In the genomic region with DNA sequence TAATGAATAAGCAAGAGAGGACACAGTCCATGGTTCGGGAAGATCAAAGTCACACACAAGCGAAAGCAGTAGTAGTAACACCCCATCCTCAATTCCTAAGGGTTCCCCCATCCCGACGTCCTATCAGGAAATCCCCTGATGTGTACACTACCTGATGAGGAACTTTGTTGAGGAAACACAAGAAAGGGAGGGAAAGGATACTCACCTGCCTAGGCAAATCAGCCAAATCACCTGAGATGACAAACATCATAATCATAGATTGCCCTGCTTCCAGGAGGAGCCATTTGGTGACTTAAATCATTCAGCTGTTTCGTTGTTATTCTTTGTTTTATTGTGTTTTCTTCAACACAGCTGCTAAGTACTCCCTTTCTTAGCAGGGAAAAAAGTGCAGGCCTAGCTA, we compare ENCODE assay signal across 25 cellular contexts.
"Had no signal": no experiment of that assay in that cellular context is flagged by ENCODE, and none has a peak within 500 bp of the region (broad histone marks: within the 10 kb centered on the region; RNA-seq: fewer than 3 reads in every experiment).

No MANE protein-coding gene starts in this region.

- H3K27ac Mint-ChIP-seq: activated naive CD8-positive, alpha-beta T cell; activated T-cell treated with anti-CD3 and anti-CD28 coated beads, Interleukin-2, amount 50 U/mL, for 72 hours; brain; natural killer cell; T-helper 2 cell treated with Interferon-gamma antibody and Interleukin-4, amounts not matched to agents 5 μg/mL and 100 μg/mL, for 36 hours had no signal

- H3K4me3 Mint-ChIP-seq: activated naive CD8-positive, alpha-beta T cell; activated T-cell treated with anti-CD3 and anti-CD28 coated beads, Interleukin-2, amount 50 U/mL, for 72 hours; brain; natural killer cell; T-helper 2 cell treated with Interferon-gamma antibody and Interleukin-4, amounts not matched to agents 5 μg/mL and 100 μg/mL, for 36 hours had no signal

- H3K36me3 Mint-ChIP-seq: brain, natural killer cell had no signal

- H3K27me3 Mint-ChIP-seq: activated naive CD8-positive, alpha-beta T cell; brain had no signal

- H3K9me3 Mint-ChIP-seq: activated T-cell treated with anti-CD3 and anti-CD28 coated beads, Interleukin-2, amount 50 U/mL, for 72 hours; brain; T-helper 2 cell treated with Interferon-gamma antibody and Interleukin-4, amounts not matched to agents 5 μg/mL and 100 μg/mL, for 36 hours had no signal

- H3K4me1 Mint-ChIP-seq: brain, natural killer cell had no signal

- DNase-seq: activated CD4-positive, alpha-beta T cell treated with anti-CD3 and anti-CD28 coated beads for 4 hours; activated CD4-positive, alpha-beta T cell treated with anti-CD3 and anti-CD28 coated beads, Interleukin-2, amount 50 U/mL, for 4 hours; activated naive CD4-positive, alpha-beta T cell treated with Interleukin-2 at 50 U/mL for 16 hours; activated T-cell treated with anti-CD3 and anti-CD28 coated beads for 4 hours; activated T-cell treated with anti-CD3 and anti-CD28 coated beads, Interleukin-2, amount 50 U/mL, for 72 hours; cerebellar nuclear complex; dorsolateral prefrontal cortex; effector memory CD4-positive, alpha-beta T cell; glutamatergic neuron; left cardiac atrium; natural killer cell; posterior cingulate gyrus; right cardiac atrium; stimulated activated CD4-positive, alpha-beta T cell treated with anti-CD3 and anti-CD28 coated beads, Interleukin-4, amount 100 ng/mL, for 1 hour; stimulated activated naive CD8-positive, alpha-beta T cell treated with anti-CD3 and anti-CD28 coated beads, Interleukin-15, Interleukin-2, amounts not matched to agents 100 U/mL and 50 U/mL, for 24 hours; T-helper 1 cell; testis; transverse colon had no signal

- ATAC-seq: activated T-cell treated with anti-CD3 and anti-CD28 coated beads, Interleukin-2, amount 50 U/mL, for 72 hours; esophagus mucosa; left cardiac atrium; natural killer cell; right cardiac atrium; stimulated activated naive CD8-positive, alpha-beta T cell treated with anti-CD3 and anti-CD28 coated beads, Interleukin-15, Interleukin-2, amounts not matched to agents 100 U/mL and 50 U/mL, for 24 hours had no signal

- H3K9me3 ChIP-seq: ascending aorta, testis, transverse colon had no signal

- H3K36me3 ChIP-seq: ascending aorta, cardiac muscle cell, transverse colon had no signal

- H3K27me3 ChIP-seq: ascending aorta, cardiac muscle cell, dorsolateral prefrontal cortex, testis, transverse colon had no signal

- H3K27ac ChIP-seq: ascending aorta, cardiac muscle cell, coronary artery, dorsolateral prefrontal cortex, testis had no signal

- H3K4me1 ChIP-seq: ascending aorta, testis had no signal

- H3K4me3 ChIP-seq: ascending aorta, cardiac muscle cell, coronary artery, dorsolateral prefrontal cortex, testis, transverse colon had no signal
